Comparison of ENCODE assay signal across 15 cellular contexts in genomic region chr22:27278986-27279385, GRCh38.
DNase-seq lines count a peak whose midpoint lies in the region; FAIRE-seq and TF ChIP-seq lines count a peak whose summit lies in the region.
"Had no signal": no experiment of that assay in that cellular context is flagged by ENCODE, and none has a peak within 500 bp of the region (broad histone marks: within the 10 kb centered on the region; RNA-seq: fewer than 3 reads in every experiment).

No MANE protein-coding gene starts in this region.

- in situ Hi-C loops in mammary epithelial cell (cut with MboI; ENCODE audit: low sequenced_read_pairs in 2 of 2), result no loop called here

- DNase-seq in DMS 273 treated with DMSO at 0.1 percent for 48 hours (lab: John Stamatoyannopoulos, UW) (peak; percentile 24), NCI-H446 (lab: John Stamatoyannopoulos, UW) (peak; percentile 94 to 98), mammary epithelial cell (peak; percentile 18), prostate gland (ENCODE audit: low spot score) (peak; percentile 62), colonic mucosa (no peak), HTR-8/SVneo (ENCODE audit: insufficient read length, low spot score) (no peak), HEK293T (ENCODE audit: extremely low spot score) (no peak)
- DNase-seq in activated naive CD4-positive, alpha-beta T cell treated with anti-CD3 and anti-CD28 coated beads, Interleukin-2, amount 50 U/mL, for 16 hours, result no peak
- DNase-seq: AML-193, COR-L47, KBM-7, NCI-H187 treated with DMSO at 0.1 percent for 48 hours, NCI-H748 treated with DMSO at 0.1 percent for 48 hours, T-cell had no signal

- no peaks in the 10 kb centered on the region for H3K4me1 ChIP-seq in mammary epithelial cell (ENCODE audit: insufficient read depth, low read length)
- no peaks in the 10 kb centered on the region for H3K4me1 ChIP-seq in prostate gland (replicated peaks)
- no peaks in the 10 kb centered on the region for H3K4me1 ChIP-seq in colonic mucosa

- TF ChIP-seq CTCF in mammary epithelial cell (conservative IDR thresholded peaks at IDR 0.05 in 1 of 2, IDR thresholded peaks at IDR 0.05 in 1 of 2; ENCODE audit: extremely low read depth in 1 of 2, insufficient read depth in 1 of 2, low read depth in 1 of 2, low read length in 2 of 2) (no peak), prostate gland (IDR thresholded peaks at IDR 0.05) (no peak), colonic mucosa (IDR thresholded peaks at IDR 0.05) (no peak)

- dilution Hi-C loops in mammary epithelial cell (cut with HindIII; ENCODE audit: low sequenced_read_pairs), result loop anchor here (5.0 kb wide), 1 partner anchor 102 kb away; no protein-coding TSS in a partner anchor

- FAIRE-seq in HTR-8/SVneo (lab: Jason Lieb, UNC), result no peak

- H3K27me3 ChIP-seq in mammary epithelial cell (ENCODE audit: insufficient read depth, low read length) (peaks cover 2% of the 10 kb centered on the region), prostate gland (replicated peaks; ENCODE audit: insufficient read depth) (no peaks in the 10 kb centered on the region), colonic mucosa (no peaks in the 10 kb centered on the region)

- no peak overlapping the region for H3K27ac ChIP-seq in mammary epithelial cell (ENCODE audit: insufficient read depth, low read depth, low read length)
- no peak overlapping the region for H3K27ac ChIP-seq in prostate gland
- H3K27ac ChIP-seq in colonic mucosa, result no peak overlapping the region
- H3K27ac ChIP-seq: SK-N-MC had no signal

- no peak overlapping the region for H2AFZ ChIP-seq in mammary epithelial cell (ENCODE audit: low read depth, low read length)

- H3K4me3 ChIP-seq in mammary epithelial cell (replicated peaks in 1 of 3; ENCODE audit: insufficient read depth in 1 of 3, low read depth in 2 of 3, low read length in 3 of 3), result no peak overlapping the region
- no peak overlapping the region for H3K4me3 ChIP-seq in prostate gland
- no peak overlapping the region for H3K4me3 ChIP-seq in colonic mucosa
- H3K4me3 ChIP-seq: SK-N-MC had no signal

- H3K9ac ChIP-seq in mammary epithelial cell (ENCODE audit: insufficient read depth, low read length) (no peak overlapping the region), colonic mucosa (ENCODE audit: low read depth in 2 of 2, low read length in 2 of 2) (no peak overlapping the region)

- WGBS in mammary epithelial cell (ENCODE audit: low coverage, missing lambda C conversion rate), result 7% methylated on average over 3 of the region's 3 CpGs
- 37% methylated on average over 3 of the region's 3 CpGs for WGBS in prostate gland

- POLR2A ChIA-PET in HEK293T (lab: Yijun Ruan, JAX), result no interaction called here

- H3K9me3 ChIP-seq in mammary epithelial cell (replicated peaks; ENCODE audit: insufficient read depth, low read length) (peaks cover 4% of the 10 kb centered on the region), prostate gland (no peaks in the 10 kb centered on the region), colonic mucosa (no peaks in the 10 kb centered on the region)

- BruUV-seq in mammary epithelial cell (replicated peaks; lab: Mats Ljungman, UMichigan), result no TSS peak

- H3K4me2 ChIP-seq in mammary epithelial cell (ENCODE audit: insufficient read depth, low read depth, low read length), result no peak overlapping the region

- TF ChIP-seq POLR2A in prostate gland (IDR thresholded peaks at IDR 0.05), result no peak

- H3K79me2 ChIP-seq in mammary epithelial cell (ENCODE audit: insufficient read depth, low read length), result no peaks in the 10 kb centered on the region

- H3K36me3 ChIP-seq in mammary epithelial cell (ENCODE audit: insufficient read depth, low read length) (no peaks in the 10 kb centered on the region), prostate gland (no peaks in the 10 kb centered on the region), colonic mucosa (no peaks in the 10 kb centered on the region)

- CTCF ChIA-PET in mammary epithelial cell (lab: Charles Lee; ENCODE audit: low non-redundant PET), result no interaction called here
- CTCF ChIA-PET in HEK293T (lab: Yijun Ruan, JAX), result no interaction called here

- intact Hi-C loops in mammary epithelial cell (cut with micrococcal nuclease), result no loop called here
- intact Hi-C loops in prostate gland (cut with DNase I), result no loop called here
- intact Hi-C loops in colonic mucosa (cut with DNase I), result no loop called here

- no peaks in the 10 kb centered on the region for H4K20me1 ChIP-seq in mammary epithelial cell (ENCODE audit: insufficient read depth, low read length)

TF ChIP-seq in HEK293T, 16 proteins besides CTCF, POLR2A, EP300 and RAD21:
- TF ChIP-seq LEF1 (IDR thresholded peaks at IDR 0.05; ENCODE audit: borderline replicate concordance) (no peak), ZNF384 (IDR thresholded peaks at IDR 0.05) (no peak), L3MBTL2 (conservative IDR thresholded peaks at IDR 0.05) (no peak), HDGF (IDR thresholded peaks at IDR 0.05; ENCODE audit: borderline replicate concordance) (no peak), ELF4 (IDR thresholded peaks at IDR 0.05) (no peak), BHLHE40 (IDR thresholded peaks at IDR 0.05; ENCODE audit: borderline replicate concordance) (no peak), SP1 (IDR thresholded peaks at IDR 0.05) (no peak), TARDBP (IDR thresholded peaks at IDR 0.05) (no peak), NFRKB (IDR thresholded peaks at IDR 0.05) (no peak), ARNT (IDR thresholded peaks at IDR 0.05) (no peak), FOXA1 (IDR thresholded peaks at IDR 0.05) (no peak), FOXK2 (IDR thresholded peaks at IDR 0.05) (no peak), FOXM1 (IDR thresholded peaks at IDR 0.05; ENCODE audit: borderline replicate concordance) (no peak), CTBP1 (IDR thresholded peaks at IDR 0.05; ENCODE audit: borderline replicate concordance) (no peak), SUZ12 (IDR thresholded peaks at IDR 0.05) (no peak), PKNOX1 (IDR thresholded peaks at IDR 0.05) (no peak)

Comparison
In these comparisons a context has a peak if more than half of its experiments do, and no peak if none do; other contexts are left out.
1. DNase-seq: peak in DMS 273 treated with DMSO at 0.1 percent for 48 hours (single experiment), NCI-H446 (2 of 2), mammary epithelial cell (single experiment) and prostate gland (single experiment); none in colonic mucosa (single experiment), HTR-8/SVneo (single experiment), HEK293T (single experiment) and activated naive CD4-positive, alpha-beta T cell treated with anti-CD3 and anti-CD28 coated beads, Interleukin-2, amount 50 U/mL, for 16 hours (single experiment).